In genomic region chr15:45161666-45162065, GRCh38 we compare ENCODE assay signal across 17 cellular contexts. TPM values are rescaled to one million over a fixed set of nuclear protein-coding genes. Genes with fewer than 3 reads are reported as not detected.
"Had no signal": no experiment of that assay in that cellular context is flagged by ENCODE, and none has a peak within 500 bp of the region (broad histone marks: within the 10 kb centered on the region; RNA-seq: fewer than 3 reads in every experiment).

No MANE protein-coding gene starts in this region.

- H3K9me3 Mint-ChIP-seq: natural killer cell, WTC11 had no signal

- H3K27ac ChIP-seq: cardiac muscle cell, gastroesophageal sphincter, heart right ventricle had no signal

- H3K27me3 ChIP-seq: cardiac muscle cell, gastroesophageal sphincter, heart right ventricle, tibial nerve had no signal

- ATAC-seq: activated CD4-positive, alpha-beta T cell treated with anti-CD3 and anti-CD28 coated beads for 36 hours; gastroesophageal sphincter; heart right ventricle; natural killer cell; WTC11 had no signal

- DNase-seq: activated CD4-positive, alpha-beta T cell treated with anti-CD3 and anti-CD28 coated beads for 36 hours; activated CD4-positive, alpha-beta T cell treated with anti-CD3 and anti-CD28 coated beads, Interleukin-2, amount 50 U/mL, for 48 hours; activated gamma-delta T cell treated with Interleukin-2 at 50 U/mL for 16 hours; heart right ventricle; natural killer cell; stimulated activated naive CD4-positive, alpha-beta T cell treated with Interleukin-2 at 50 U/mL for 16 hours had no signal

- H3K4me3 Mint-ChIP-seq: activated CD4-positive, alpha-beta T cell treated with anti-CD3 and anti-CD28 coated beads for 36 hours; activated naive CD8-positive, alpha-beta T cell; natural killer cell; WTC11 had no signal

- H3K27ac Mint-ChIP-seq: activated CD4-positive, alpha-beta T cell treated with anti-CD3 and anti-CD28 coated beads for 36 hours; activated naive CD8-positive, alpha-beta T cell; WTC11 had no signal

- H3K36me3 ChIP-seq: cardiac muscle cell, gastroesophageal sphincter, heart right ventricle, tibial nerve had no signal

- H3K9me3 ChIP-seq: gastroesophageal sphincter, heart right ventricle, tibial nerve had no signal

- H3K27me3 Mint-ChIP-seq: activated CD4-positive, alpha-beta T cell treated with anti-CD3 and anti-CD28 coated beads for 36 hours; activated naive CD8-positive, alpha-beta T cell had no signal

- H3K36me3 Mint-ChIP-seq: activated naive CD8-positive, alpha-beta T cell; natural killer cell; WTC11 had no signal

- H3K4me3 ChIP-seq: cardiac muscle cell, gastroesophageal sphincter, heart right ventricle, tibial nerve had no signal

RNA-seq across cellular contexts. Expression of gene DUOX1, which starts 31.9 kb away (rescaled TPM):
- total RNA-seq: chondrocyte, dermis microvascular lymphatic vessel endothelial cell had no signal

RNA-seq across cellular contexts. Expression of gene DUOXA1, which starts 32.0 kb away (rescaled TPM):
- total RNA-seq: dermis microvascular lymphatic vessel endothelial cell, liver, renal cortical epithelial cell had no signal
- polyA plus RNA-seq: cardiac muscle cell had no signal

RNA-seq across cellular contexts. Expression of gene DUOXA2, which starts 47.5 kb away (rescaled TPM):
- total RNA-seq: activated CD4-positive, alpha-beta T cell treated with anti-CD3 and anti-CD28 coated beads for 36 hours; cardiac muscle cell; chondrocyte; dermis microvascular lymphatic vessel endothelial cell; epithelial cell of proximal tubule; heart right ventricle; liver; mesenteric fat pad; natural killer cell; renal cortical epithelial cell; tibial nerve; WTC11 had no signal
- polyA plus RNA-seq: cardiac muscle cell, heart right ventricle had no signal

RNA-seq across cellular contexts. Expression of gene DUOX2, which starts 47.7 kb away (rescaled TPM):
- total RNA-seq: chondrocyte, dermis microvascular lymphatic vessel endothelial cell, epithelial cell of proximal tubule had no signal
